Comparison of ENCODE assay signal across 11 cellular contexts in the genomic region with DNA sequence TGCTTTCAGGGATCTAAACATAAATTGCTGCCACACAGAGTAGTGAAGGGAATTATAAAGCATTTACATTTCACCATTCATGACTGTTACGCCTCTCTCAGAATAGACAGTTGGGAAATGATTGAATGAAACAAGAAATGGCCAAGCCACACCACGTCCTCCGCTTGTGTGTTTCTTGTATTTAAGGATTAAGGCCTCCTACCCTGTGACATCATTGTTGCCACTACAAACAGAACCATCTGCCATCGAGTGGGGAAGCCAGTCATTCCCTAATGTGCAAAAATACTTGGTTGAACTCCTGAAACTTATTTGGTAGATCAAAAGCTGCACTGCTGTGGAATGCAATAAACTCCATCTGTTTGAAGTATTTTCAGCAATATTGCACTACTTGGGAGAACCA.
DNase-seq lines count a peak whose midpoint lies in the region; ATAC-seq, FAIRE-seq and TF ChIP-seq lines count a peak whose summit lies in the region.
"Had no signal": no experiment of that assay in that cellular context is flagged by ENCODE, and none has a peak within 500 bp of the region (broad histone marks: within the 10 kb centered on the region; RNA-seq: fewer than 3 reads in every experiment).

No MANE protein-coding gene starts in this region.

- H3K9me3 ChIP-seq in osteoblast (ENCODE audit: low read depth, low read length) (no peaks in the 10 kb centered on the region), kidney (ENCODE audit: control insufficient read depth in 1 of 2, low read length in 2 of 2) (no peaks in the 10 kb centered on the region)

- FAIRE-seq in kidney (lab: Jason Lieb, UNC): no peak

- H3K4me1 ChIP-seq in osteoblast (ENCODE audit: insufficient read depth, low read length) (peaks cover 41% of the 10 kb centered on the region), kidney (ENCODE audit: control insufficient read depth in 1 of 2, insufficient read depth in 1 of 2, low read depth in 1 of 2, low read length in 2 of 2) (peaks cover 12 to 18% of the 10 kb centered on the region in 2 donors)

- H4K20me1 ChIP-seq in osteoblast (ENCODE audit: insufficient read depth, low read length): no peaks in the 10 kb centered on the region

- H3K4me2 ChIP-seq in osteoblast (ENCODE audit: insufficient read depth, low read length): peak overlapping the region; percentile 85

- DNase-seq in AG20443 (ENCODE audit: low spot score): peak; percentile 70
- peak; percentile 85 to 92 for DNase-seq in NCI-H446 (lab: John Stamatoyannopoulos, UW)
- DNase-seq in dermis blood vessel endothelial cell: peak; percentile 57
- DNase-seq in osteoblast (ENCODE audit: insufficient read length, low spot score, missing footprints): peak; percentile 60
- DNase-seq in kidney: no peak
- DNase-seq in activated T-cell treated with anti-CD3 and anti-CD28 coated beads, Interleukin-2, amount 50 U/mL, for 1 hour: no peak
- DNase-seq: activated CD4-positive, alpha-beta T cell treated with anti-CD3 and anti-CD28 coated beads for 36 hours; activated naive CD8-positive, alpha-beta T cell treated with anti-CD3 and anti-CD28 coated beads, Interleukin-2, amount 10 ng/mL, durations not matched to agents 7 days and 5 days; stimulated activated naive CD8-positive, alpha-beta T cell treated with anti-CD3 and anti-CD28 coated beads, Interleukin-15, Interleukin-2, amounts not matched to agents 100 U/mL and 50 U/mL, for 24 hours had no signal

- H3K36me3 ChIP-seq in osteoblast (ENCODE audit: insufficient read depth, low read length): no peaks in the 10 kb centered on the region
- no peaks in the 10 kb centered on the region for H3K36me3 ChIP-seq in kidney (ENCODE audit: control insufficient read depth in 1 of 2, insufficient read depth in 2 of 2, low read length in 2 of 2)

- H3K27ac ChIP-seq in osteoblast (ENCODE audit: low read depth, low read length): peak overlapping the region; percentile 96
- peak overlapping the region in 1 of 2 donors; percentile 18 for H3K27ac ChIP-seq in kidney (ENCODE audit: low read depth in 2 of 2, low read length in 2 of 2)

- TF ChIP-seq CTCF in osteoblast (IDR thresholded peaks at IDR 0.05; ENCODE audit: extremely low read depth, low read depth, low read length) (no peak), kidney (IDR thresholded peaks at IDR 0.05; ENCODE audit: borderline replicate concordance, extremely low read depth, insufficient read depth) (no peak)

- peak overlapping the region; percentile 57 for H2AFZ ChIP-seq in osteoblast (ENCODE audit: low read length)

- peak overlapping the region; percentile 23 for H3K4me3 ChIP-seq in osteoblast (ENCODE audit: insufficient read depth, low read length)
- H3K4me3 ChIP-seq in kidney (ENCODE audit: low read length in 2 of 2): no peak overlapping the region

- H3K79me2 ChIP-seq in osteoblast (ENCODE audit: insufficient read depth, low read length): no peaks in the 10 kb centered on the region

- no peak for ATAC-seq in HG03521 (IDR thresholded peaks at IDR 0.05; ENCODE audit: unreplicated experiment)
- ATAC-seq in GM21381 (IDR thresholded peaks at IDR 0.05; ENCODE audit: unreplicated experiment): no peak
- ATAC-seq: activated CD4-positive, alpha-beta T cell treated with anti-CD3 and anti-CD28 coated beads for 36 hours; stimulated activated naive CD8-positive, alpha-beta T cell treated with anti-CD3 and anti-CD28 coated beads, Interleukin-15, Interleukin-2, amounts not matched to agents 100 U/mL and 50 U/mL, for 24 hours had no signal

- intact Hi-C loops in kidney (cut with DNase I): no loop called here

- H3K27me3 ChIP-seq in osteoblast (ENCODE audit: insufficient read depth, low read length): no peaks in the 10 kb centered on the region

- H3K9ac ChIP-seq in kidney (ENCODE audit: low read length in 2 of 2): peak overlapping the region in 1 of 2 donors; percentile 65

Comparison
In these comparisons a context has a peak if more than half of its experiments do, and no peak if none do; other contexts are left out.
1. DNase-seq: peak in AG20443 (single experiment), NCI-H446 (2 of 2), dermis blood vessel endothelial cell (single experiment) and osteoblast (single experiment); none in kidney (single experiment) and activated T-cell treated with anti-CD3 and anti-CD28 coated beads, Interleukin-2, amount 50 U/mL, for 1 hour (single experiment).